ENCODE assay signal across 6 cellular contexts in the genomic region with DNA sequence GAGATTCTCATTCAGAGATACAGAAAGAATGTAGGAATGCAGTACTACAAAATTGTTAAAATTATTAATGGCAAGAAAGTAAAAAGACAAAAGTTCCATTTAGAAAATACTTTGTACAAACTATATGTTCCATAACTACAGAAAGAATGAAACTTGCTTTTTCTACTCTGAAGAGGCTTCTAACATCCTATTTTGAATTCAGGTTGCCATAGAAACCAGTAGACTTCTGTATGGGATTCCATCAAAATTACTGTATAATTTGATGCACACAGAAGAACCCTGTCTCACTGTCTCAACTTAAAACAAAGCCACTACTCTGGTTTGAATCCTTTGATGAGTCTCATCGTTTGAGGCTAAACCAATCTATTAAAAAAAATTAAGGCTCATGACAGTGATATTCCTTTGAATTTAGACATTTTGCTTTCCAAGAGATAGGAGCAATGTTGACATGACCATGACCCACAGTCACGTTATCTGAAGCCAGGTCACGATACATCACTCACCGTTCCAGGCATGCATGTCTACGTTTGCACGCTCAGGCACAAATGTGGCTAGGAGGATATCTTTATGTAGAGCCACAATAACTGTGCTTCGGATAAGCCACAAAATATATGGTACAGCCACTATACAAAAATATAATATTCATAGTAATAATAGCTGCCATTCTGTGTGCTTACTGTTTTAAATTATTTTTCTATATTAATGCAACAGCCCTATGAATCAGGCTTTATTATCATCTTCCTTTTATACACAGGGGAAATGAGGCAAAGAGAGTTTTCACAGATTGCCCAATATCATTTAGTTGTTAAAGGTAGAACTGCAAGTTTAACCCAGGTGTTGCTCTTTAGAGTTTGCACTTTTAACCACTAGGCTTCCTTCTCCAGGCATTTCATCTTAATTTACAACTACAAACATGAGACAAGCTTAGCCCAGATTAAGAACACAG.
"Had no signal": no experiment of that assay in that cellular context is flagged by ENCODE, and none has a peak within 500 bp of the region (broad histone marks: within the 10 kb centered on the region; RNA-seq: fewer than 3 reads in every experiment).

No MANE protein-coding gene starts in this region.

- H3K27ac ChIP-seq: HL-60 had no signal

- H3K4me3 ChIP-seq: GM23338 had no signal

- DNase-seq: H9, HCEC 1CT, HFFc6, KG1 had no signal

- ATAC-seq: GM23338 had no signal

- H2AFZ ChIP-seq: GM23338 had no signal

- H3K4me2 ChIP-seq: GM23338 had no signal
